In genomic region chr6:34543421-34543820, GRCh38 we compare ENCODE assay signal across 12 cellular contexts. TPM values are rescaled to one million over a fixed set of nuclear protein-coding genes. Genes with fewer than 3 reads are reported as not detected.
DNase-seq lines count a peak whose midpoint lies in the region; ATAC-seq and TF ChIP-seq lines count a peak whose summit lies in the region.
"Had no signal": no experiment of that assay in that cellular context is flagged by ENCODE, and none has a peak within 500 bp of the region (broad histone marks: within the 10 kb centered on the region; RNA-seq: fewer than 3 reads in every experiment).

No MANE protein-coding gene starts in this region.

- no peak for TF ChIP-seq CTCF in epithelial cell of esophagus (IDR thresholded peaks at IDR 0.05; ENCODE audit: insufficient read depth, low read depth, low read length, missing control alignments)

- H3K4me3 ChIP-seq in epithelial cell of esophagus (ENCODE audit: low read length), result no peak overlapping the region
- H3K4me3 ChIP-seq: SJSA1 had no signal

- DNase-seq in H4 (ENCODE audit: low spot score) (peak; percentile 40), RKO (ENCODE audit: low spot score) (peak; percentile 29), epithelial cell of esophagus (ENCODE audit: low read depth) (peak; percentile 39), renal cortical epithelial cell (ENCODE audit: low read depth) (peak; percentile 48), SK-N-DZ (ENCODE audit: low spot score) (no peak), left lobe of liver (ENCODE audit: low spot score) (no peak), SW 1271 (lab: John Stamatoyannopoulos, UW) (no peak), activated gamma-delta T cell treated with Interleukin-2 at 50 U/mL for 16 hours (no peak)
- DNase-seq: NCI-H1694, NCI-H748 treated with DMSO at 0.1 percent for 48 hours had no signal

- ATAC-seq in left lobe of liver, result no peak

RNA-seq across cellular contexts. Expression of gene SPDEF, which starts 12.7 kb away (rescaled TPM):
- total RNA-seq in H4 (2014; rRNA removed; shearing (Covaris generic)), result 0.29 TPM in 1 of 2 replicates, not detected in the other
- not detected in 2 replicates for total RNA-seq in renal cortical epithelial cell
- polyA plus RNA-seq in SK-N-DZ (2014; cell fraction: cytosol; rRNA removed), result not detected in 2 replicates
- polyA plus RNA-seq in SK-N-DZ (2014; cell fraction: nucleus; rRNA removed), result not detected in 2 replicates
- 0.15 TPM for total RNA-seq in left lobe of liver
- total RNA-seq: SJSA1, temporal lobe had no signal

Comparison
In these comparisons a context has a peak if more than half of its experiments do, and no peak if none do; other contexts are left out.
1. DNase-seq: peak in H4 (single experiment), RKO (single experiment), epithelial cell of esophagus (single experiment) and renal cortical epithelial cell (single experiment); none in SK-N-DZ (single experiment), left lobe of liver (single experiment), SW 1271 (0 of 2) and activated gamma-delta T cell treated with Interleukin-2 at 50 U/mL for 16 hours (single experiment).